ENCODE assay signal across 1 cellular context in the genomic region with DNA sequence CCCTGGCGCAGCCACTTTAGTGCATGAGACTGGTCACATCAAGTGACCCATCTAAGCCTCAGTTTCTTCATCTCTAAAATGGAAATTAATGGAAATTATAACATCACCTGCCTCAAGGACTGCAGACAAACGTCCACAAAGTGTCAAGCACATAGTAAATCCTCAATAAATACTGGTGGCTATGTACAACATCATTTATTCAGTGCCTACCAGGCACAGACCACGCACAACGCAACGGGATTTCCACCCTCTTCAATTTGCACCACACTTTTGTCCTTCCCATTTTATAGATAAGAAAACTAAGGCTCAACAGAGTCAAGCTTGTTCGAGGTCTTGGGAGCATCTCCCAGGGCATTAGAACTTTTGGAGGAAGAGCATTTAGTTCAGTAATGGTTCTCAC.
TF ChIP-seq lines count a peak whose summit lies in the region.

No MANE protein-coding gene starts in this region.

TF ChIP-seq in endothelial cell of umbilical vein, 7 proteins besides CTCF, POLR2A, EP300 and RAD21:
- TF ChIP-seq FOS (IDR thresholded peaks at IDR 0.05; ENCODE audit: borderline replicate concordance, insufficient read depth, low read length): no peak
- no peak for TF ChIP-seq MYC (IDR thresholded peaks at IDR 0.05; ENCODE audit: low read depth, low read length)
- no peak for TF ChIP-seq JUN (IDR thresholded peaks at IDR 0.05; ENCODE audit: borderline replicate concordance, insufficient read depth, insufficient read length, low read depth)
- TF ChIP-seq, protein P1, sequence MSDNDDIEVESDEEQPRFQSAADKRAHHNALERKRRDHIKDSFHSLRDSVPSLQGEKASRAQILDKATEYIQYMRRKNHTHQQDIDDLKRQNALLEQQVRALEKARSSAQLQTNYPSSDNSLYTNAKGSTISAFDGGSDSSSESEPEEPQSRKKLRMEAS (IDR thresholded peaks at IDR 0.05; ENCODE audit: insufficient read depth, insufficient read length): no peak
- no peak for TF ChIP-seq GATA2 (IDR thresholded peaks at IDR 0.05; ENCODE audit: insufficient read depth, insufficient read length, low read depth, low read length)
- no peak for TF ChIP-seq POLR2AphosphoS5 (IDR thresholded peaks at IDR 0.05; ENCODE audit: insufficient read depth, low read depth, low read length)
- TF ChIP-seq EZH2 (IDR thresholded peaks at IDR 0.05; ENCODE audit: borderline replicate concordance, low read depth, low read length, severe bottlenecking): no peak
